ENCODE assay signal across 8 cellular contexts in genomic region chr7:51162724-51163329, GRCh38.
A peak's percentile ranks its signal among the peaks of the same experiment; 100 is the strongest.
DNase-seq lines count a peak whose midpoint lies in the region; ATAC-seq and TF ChIP-seq lines count a peak whose summit lies in the region.

No MANE protein-coding gene starts in this region.

- no peaks in the 10 kb centered on the region for H3K9me3 Mint-ChIP-seq in nephron

- H3K27me3 ChIP-seq in stomach, result no peaks in the 10 kb centered on the region

- H3K27ac Mint-ChIP-seq in nephron, result no peak overlapping the region

- no peak overlapping the region for H3K4me3 Mint-ChIP-seq in nephron

- intact Hi-C loops in stomach (cut with DNase I; ENCODE audit: low total_unique reads), result loop anchor here (5.0 kb wide), 2 partner anchors 204 to 696 kb away; no protein-coding TSS in a partner anchor

- no peak overlapping the region for H3K27ac ChIP-seq in stomach

- no peaks in the 10 kb centered on the region for H3K27me3 Mint-ChIP-seq in nephron (ENCODE audit: low read depth)

- H3K4me1 Mint-ChIP-seq in nephron, result peaks cover 5% of the 10 kb centered on the region

- no peaks in the 10 kb centered on the region for H3K36me3 Mint-ChIP-seq in nephron (ENCODE audit: low read depth)

- peaks cover 0 to 19% (median 11%) of the 10 kb centered on the region in 4 donors for H3K4me1 ChIP-seq in stomach

- H3K36me3 ChIP-seq in stomach, result no peaks in the 10 kb centered on the region

- no peak for TF ChIP-seq EP300 in stomach (IDR thresholded peaks at IDR 0.05)

- ATAC-seq in GM21526 (IDR thresholded peaks at IDR 0.05; ENCODE audit: low FRiP score, unreplicated experiment) (peak; percentile 97), esophagus mucosa (peak; percentile 91)

- no peak overlapping the region for H3K4me3 ChIP-seq in stomach

- 18 to 28% (median 25%) methylated on average over 9 of the region's 9 CpGs for WGBS in stomach, 5 donors

- peak; percentile 73 for DNase-seq in DMS53 treated with DMSO at 0.1 percent for 48 hours (lab: John Stamatoyannopoulos, UW; ENCODE audit: unreplicated experiment)
- DNase-seq in HT1080 (ENCODE audit: low read depth), result peak; percentile 77
- DNase-seq in NOMO-1 treated with dmso at 0.1 percent for 144 hours (lab: John Stamatoyannopoulos, UW; ENCODE audit: unreplicated experiment), result peak; percentile 8
- peak; percentile 76 for DNase-seq in activated CD8-positive, alpha-beta memory T cell treated with anti-CD3 and anti-CD28 coated beads, Interleukin-2, amount 50 U/mL, for 48 hours
- peak; percentile 81 for DNase-seq in stomach

- H3K9me3 ChIP-seq in stomach, result no peaks in the 10 kb centered on the region

- no peak for TF ChIP-seq POLR2A in stomach (IDR thresholded peaks at IDR 0.05)

- TF ChIP-seq CTCF in nephron (IDR thresholded peaks at IDR 0.05; ENCODE audit: unreplicated experiment in 3 of 3) (peak; percentile 77 to 88 (median 83)), stomach (IDR thresholded peaks at IDR 0.05) (peak in 5 of 7 experiments; percentile 53 to 83 (median 78))

Comparison
In these comparisons a context has a peak if more than half of its experiments do, and no peak if none do; other contexts are left out.
1. DNase-seq: peak in every context shown above with its lines; median percentile 81 in stomach; 77 in HT1080; 76 in activated CD8-positive, alpha-beta memory T cell treated with anti-CD3 and anti-CD28 coated beads, Interleukin-2, amount 50 U/mL, for 48 hours; 73 in DMS53 treated with DMSO at 0.1 percent for 48 hours; 8 in NOMO-1 treated with dmso at 0.1 percent for 144 hours.